31 cellular contexts compared by ENCODE assay signal in the genomic region with DNA sequence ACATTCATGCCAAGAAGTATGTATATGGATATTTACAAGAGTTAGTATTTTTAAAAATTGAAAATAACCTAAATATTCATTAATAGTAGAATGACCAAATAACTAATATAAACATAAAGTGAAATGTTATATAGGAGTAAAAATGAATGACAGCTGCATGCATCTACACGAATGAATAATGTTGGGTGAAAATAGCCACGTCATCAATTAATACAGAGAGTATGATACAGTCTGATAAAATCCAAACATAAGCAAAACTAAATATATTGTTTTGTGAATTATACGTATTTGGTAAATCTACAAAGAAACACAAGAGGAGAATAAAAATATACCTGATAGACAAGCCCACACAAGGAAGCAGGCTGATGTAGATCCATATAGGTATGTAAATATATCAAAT.
"Had no signal": no experiment of that assay in that cellular context is flagged by ENCODE, and none has a peak within 500 bp of the region (broad histone marks: within the 10 kb centered on the region; RNA-seq: fewer than 3 reads in every experiment).

No MANE protein-coding gene starts in this region.

- DNase-seq: activated B cell treated with CpG ODN at 0.5 μM for 24 hours; activated CD4-positive, alpha-beta T cell treated with anti-CD3 and anti-CD28 coated beads for 48 hours; activated CD4-positive, alpha-beta T cell treated with anti-CD3 and anti-CD28 coated beads, Interleukin-2, amount 50 U/mL, for 1 hour; activated CD4-positive, alpha-beta T cell treated with anti-CD3 and anti-CD28 coated beads, Interleukin-2, amount 50 U/mL, for 48 hours; activated CD8-positive, alpha-beta memory T cell treated with anti-CD3 and anti-CD28 coated beads for 24 hours; activated CD8-positive, alpha-beta T cell treated with anti-CD3 and anti-CD28 coated beads for 36 hours; activated effector memory CD4-positive, alpha-beta T cell treated with Interleukin-2 at 50 U/mL for 16 hours; activated gamma-delta T cell treated with Interleukin-2 at 50 U/mL for 16 hours; activated naive CD4-positive, alpha-beta T cell treated with Interleukin-2 at 50 U/mL for 16 hours; activated naive CD8-positive, alpha-beta T cell treated with anti-CD3 and anti-CD28 coated beads for 36 hours; activated naive CD8-positive, alpha-beta T cell treated with anti-CD3 and anti-CD28 coated beads, Interleukin-2, amount 50 U/mL, for 24 hours; activated T-cell treated with anti-CD3 and anti-CD28 coated beads, Interleukin-2, amount 50 U/mL, for 4 hours; adrenal gland; amygdala; aorta; body of pancreas; caudate nucleus; cortex of kidney; dermis blood vessel endothelial cell; effector CD4-positive, alpha-beta T cell; effector memory CD8-positive, alpha-beta T cell; erythroblast; foreskin keratinocyte; heart right ventricle; T-helper 17 cell; T1000; WERI-Rb-1 had no signal

- ATAC-seq: activated CD4-positive, CD25-positive, alpha-beta regulatory T cell treated with anti-CD3 and anti-CD28 coated beads, Interleukin-2, amount 50 U/mL, for 24 hours; activated CD8-positive, alpha-beta T cell treated with anti-CD3 and anti-CD28 coated beads for 36 hours; activated naive CD8-positive, alpha-beta T cell treated with anti-CD3 and anti-CD28 coated beads, Interleukin-2, amount 50 U/mL, for 24 hours; activated T-cell treated with anti-CD3 and anti-CD28 coated beads, Interleukin-2, amount 50 U/mL, for 4 hours; activated T-helper 17 cell treated with anti-CD3 and anti-CD28 coated beads, Interleukin-2, amount 50 U/mL, for 72 hours; body of pancreas; effector memory CD8-positive, alpha-beta T cell; foreskin keratinocyte; gastroesophageal sphincter; heart right ventricle; T-helper 17 cell had no signal

- H3K9me3 ChIP-seq: adrenal gland, body of pancreas, esophagus muscularis mucosa, gastroesophageal sphincter, heart right ventricle had no signal

- H3K4me1 ChIP-seq: adrenal gland, esophagus muscularis mucosa, gastroesophageal sphincter, heart right ventricle had no signal

- H3K4me3 ChIP-seq: adrenal gland, body of pancreas, esophagus muscularis mucosa, gastroesophageal sphincter, heart right ventricle had no signal

- H3K27me3 ChIP-seq: adrenal gland, body of pancreas, esophagus muscularis mucosa, foreskin keratinocyte, gastroesophageal sphincter, heart right ventricle had no signal

- H3K27ac ChIP-seq: adrenal gland, esophagus muscularis mucosa, foreskin keratinocyte, gastroesophageal sphincter, heart right ventricle, WERI-Rb-1 had no signal
